Comparison of ENCODE assay signal across 1 cellular context in the genomic region with DNA sequence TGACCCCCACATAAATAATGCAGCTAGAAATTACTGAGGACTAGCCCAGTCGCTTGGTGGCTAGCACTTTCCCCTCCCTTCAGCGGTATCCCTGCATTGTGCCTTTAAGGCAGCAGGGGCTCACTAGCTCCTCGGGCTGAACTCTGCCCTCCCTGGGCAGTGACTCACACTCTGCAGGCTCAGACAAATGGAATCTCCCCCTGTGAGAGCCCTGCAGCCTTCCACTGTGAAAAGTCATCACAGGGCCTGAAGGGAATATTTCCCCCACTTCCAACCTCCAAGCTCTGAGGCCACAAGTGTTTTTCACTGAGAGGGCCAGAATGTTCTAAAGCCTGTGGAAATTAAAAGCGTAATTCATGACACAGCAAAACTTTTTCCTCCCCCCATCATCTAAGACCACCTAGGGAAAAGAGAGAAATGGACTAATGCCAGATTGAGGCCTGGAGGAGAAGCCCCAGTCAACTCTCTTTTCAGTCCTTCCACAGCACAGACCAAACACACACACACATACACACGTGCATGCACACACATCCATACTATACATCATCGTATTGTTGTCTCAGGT.
A peak's percentile ranks its signal among the peaks of the same experiment; 100 is the strongest.
TF ChIP-seq lines count a peak whose summit lies in the region.

No MANE protein-coding gene starts in this region.

TF ChIP-seq in A549, 52 proteins besides CTCF, POLR2A, EP300 and RAD21 (continued from another document):
- TF ChIP-seq HOXA7 (CRISPR knock-in tag; IDR thresholded peaks at IDR 0.05) = 0 out of 2 replicates have a peak, but pooled peaks have one; percentile 71
- TF ChIP-seq, protein P1, sequence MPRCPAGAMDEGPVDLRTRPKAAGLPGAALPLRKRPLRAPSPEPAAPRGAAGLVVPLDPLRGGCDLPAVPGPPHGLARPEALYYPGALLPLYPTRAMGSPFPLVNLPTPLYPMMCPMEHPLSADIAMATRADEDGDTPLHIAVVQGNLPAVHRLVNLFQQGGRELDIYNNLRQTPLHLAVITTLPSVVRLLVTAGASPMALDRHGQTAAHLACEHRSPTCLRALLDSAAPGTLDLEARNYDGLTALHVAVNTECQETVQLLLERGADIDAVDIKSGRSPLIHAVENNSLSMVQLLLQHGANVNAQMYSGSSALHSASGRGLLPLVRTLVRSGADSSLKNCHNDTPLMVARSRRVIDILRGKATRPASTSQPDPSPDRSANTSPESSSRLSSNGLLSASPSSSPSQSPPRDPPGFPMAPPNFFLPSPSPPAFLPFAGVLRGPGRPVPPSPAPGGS (IDR thresholded peaks at IDR 0.05) = no peak; the same call in 2 of the 3 replicates
- TF ChIP-seq MAFK (IDR thresholded peaks at IDR 0.05; ENCODE audit: partially characterized antibody) = peak; percentile 90
- no peak; the same call in 1 of the 2 replicates for TF ChIP-seq HOXB13 (CRISPR knock-in tag; IDR thresholded peaks at IDR 0.05; ENCODE audit: low read depth)
- peak; percentile 84 for TF ChIP-seq ZNF302 (CRISPR knock-in tag; IDR thresholded peaks at IDR 0.05)
- peak; percentile 81 for TF ChIP-seq JUNB (IDR thresholded peaks at IDR 0.05)
- TF ChIP-seq GATA3 (IDR thresholded peaks at IDR 0.05; ENCODE audit: borderline replicate concordance) = peak; percentile 79
- TF ChIP-seq TFCP2L1 (CRISPR knock-in tag; IDR thresholded peaks at IDR 0.05) = no peak
- TF ChIP-seq, protein P2, sequence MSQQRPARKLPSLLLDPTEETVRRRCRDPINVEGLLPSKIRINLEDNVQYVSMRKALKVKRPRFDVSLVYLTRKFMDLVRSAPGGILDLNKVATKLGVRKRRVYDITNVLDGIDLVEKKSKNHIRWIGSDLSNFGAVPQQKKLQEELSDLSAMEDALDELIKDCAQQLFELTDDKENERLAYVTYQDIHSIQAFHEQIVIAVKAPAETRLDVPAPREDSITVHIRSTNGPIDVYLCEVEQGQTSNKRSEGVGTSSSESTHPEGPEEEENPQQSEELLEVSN (IDR thresholded peaks at IDR 0.05; ENCODE audit: borderline replicate concordance, low read depth) = no peak; the same call in 1 of the 2 replicates
- TF ChIP-seq HOXB5 (CRISPR knock-in tag; IDR thresholded peaks at IDR 0.05) = peak; percentile 52; the same call in 1 of the 2 replicates
- TF ChIP-seq, protein P3, sequence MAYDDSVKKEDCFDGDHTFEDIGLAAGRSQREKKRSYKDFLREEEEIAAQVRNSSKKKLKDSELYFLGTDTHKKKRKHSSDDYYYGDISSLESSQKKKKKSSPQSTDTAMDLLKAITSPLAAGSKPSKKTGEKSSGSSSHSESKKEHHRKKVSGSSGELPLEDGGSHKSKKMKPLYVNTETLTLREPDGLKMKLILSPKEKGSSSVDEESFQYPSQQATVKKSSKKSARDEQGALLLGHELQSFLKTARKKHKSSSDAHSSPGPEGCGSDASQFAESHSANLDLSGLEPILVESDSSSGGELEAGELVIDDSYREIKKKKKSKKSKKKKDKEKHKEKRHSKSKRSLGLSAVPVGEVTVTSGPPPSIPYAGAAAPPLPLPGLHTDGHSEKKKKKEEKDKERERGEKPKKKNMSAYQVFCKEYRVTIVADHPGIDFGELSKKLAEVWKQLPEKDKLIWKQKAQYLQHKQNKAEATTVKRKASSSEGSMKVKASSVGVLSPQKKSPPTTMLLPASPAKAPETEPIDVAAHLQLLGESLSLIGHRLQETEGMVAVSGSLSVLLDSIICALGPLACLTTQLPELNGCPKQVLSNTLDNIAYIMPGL (CRISPR knock-in tag; IDR thresholded peaks at IDR 0.05; ENCODE audit: borderline replicate concordance) = no peak
- no peak for TF ChIP-seq BHLHE40 (IDR thresholded peaks at IDR 0.05; ENCODE audit: low read depth, low read length)
- peak; percentile 86 for TF ChIP-seq FOSL2 (IDR thresholded peaks at IDR 0.05)
- TF ChIP-seq FOSL2 (CRISPR knock-in tag; IDR thresholded peaks at IDR 0.05) = peak; percentile 98
- TF ChIP-seq CBX8 (IDR thresholded peaks at IDR 0.05) = no peak
- TF ChIP-seq, protein P4, sequence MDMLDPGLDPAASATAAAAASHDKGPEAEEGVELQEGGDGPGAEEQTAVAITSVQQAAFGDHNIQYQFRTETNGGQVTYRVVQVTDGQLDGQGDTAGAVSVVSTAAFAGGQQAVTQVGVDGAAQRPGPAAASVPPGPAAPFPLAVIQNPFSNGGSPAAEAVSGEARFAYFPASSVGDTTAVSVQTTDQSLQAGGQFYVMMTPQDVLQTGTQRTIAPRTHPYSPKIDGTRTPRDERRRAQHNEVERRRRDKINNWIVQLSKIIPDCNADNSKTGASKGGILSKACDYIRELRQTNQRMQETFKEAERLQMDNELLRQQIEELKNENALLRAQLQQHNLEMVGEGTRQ (IDR thresholded peaks at IDR 0.05) = no peak
- TF ChIP-seq, protein P5, sequence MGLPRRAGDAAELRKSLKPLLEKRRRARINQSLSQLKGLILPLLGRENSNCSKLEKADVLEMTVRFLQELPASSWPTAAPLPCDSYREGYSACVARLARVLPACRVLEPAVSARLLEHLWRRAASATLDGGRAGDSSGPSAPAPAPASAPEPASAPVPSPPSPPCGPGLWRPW (IDR thresholded peaks at IDR 0.05) = no peak
